ENCODE assay signal across 1 cellular context in genomic region chr9:123756484-123757106, GRCh38.
TF ChIP-seq lines count a peak whose summit lies in the region.

No MANE protein-coding gene starts in this region.

TF ChIP-seq in GM12878, 131 proteins besides CTCF, POLR2A, EP300 and RAD21 (continued from another document):
- TF ChIP-seq IRF5 (IDR thresholded peaks at IDR 0.05; ENCODE audit: borderline replicate concordance), result no peak
- no peak for TF ChIP-seq ESRRA (IDR thresholded peaks at IDR 0.05; ENCODE audit: low read length)
- peak; percentile 66; the same call in 1 of the 2 replicates for TF ChIP-seq ZNF24 (IDR thresholded peaks at IDR 0.05)
- peak; percentile 87 for TF ChIP-seq PKNOX1 (IDR thresholded peaks at IDR 0.05)
- TF ChIP-seq POU2F2 (IDR thresholded peaks at IDR 0.05; ENCODE audit: borderline replicate concordance, low read depth, low read length), result 0 out of 3 replicates have a peak, but pooled peaks have one; percentile 24
- no peak for TF ChIP-seq NR2C1 (IDR thresholded peaks at IDR 0.05)
- peak; percentile 18; the same call in 1 of the 2 replicates for TF ChIP-seq SMC3 (IDR thresholded peaks at IDR 0.05; ENCODE audit: borderline replicate concordance, low read length)
- TF ChIP-seq PBX3 (IDR thresholded peaks at IDR 0.05; ENCODE audit: insufficient replicate concordance, low read depth, low read length), result peak; percentile 40
- TF ChIP-seq MYC (IDR thresholded peaks at IDR 0.05; ENCODE audit: insufficient read depth, insufficient read length, insufficient replicate concordance, low read length, severe bottlenecking), result no peak
- TF ChIP-seq RELA (IDR thresholded peaks at IDR 0.05; ENCODE audit: borderline replicate concordance, partially characterized antibody), result peak; percentile 84
- TF ChIP-seq IKZF1 (conservative IDR thresholded peaks at IDR 0.05), result peak; percentile 32; the same call in 1 of the 2 replicates
- TF ChIP-seq RUNX3 (IDR thresholded peaks at IDR 0.05; ENCODE audit: low read length), result peak; percentile 78
- TF ChIP-seq CHD2 (IDR thresholded peaks at IDR 0.05; ENCODE audit: borderline replicate concordance, low read depth, low read length), result peak; percentile 44; the same call in 1 of the 2 replicates
- no peak for TF ChIP-seq SP1 (IDR thresholded peaks at IDR 0.05; ENCODE audit: low read depth, low read length)
TF ChIP-seq in GM12878: peak in this region for 9.
